8 cellular contexts compared by ENCODE assay signal in the genomic region with DNA sequence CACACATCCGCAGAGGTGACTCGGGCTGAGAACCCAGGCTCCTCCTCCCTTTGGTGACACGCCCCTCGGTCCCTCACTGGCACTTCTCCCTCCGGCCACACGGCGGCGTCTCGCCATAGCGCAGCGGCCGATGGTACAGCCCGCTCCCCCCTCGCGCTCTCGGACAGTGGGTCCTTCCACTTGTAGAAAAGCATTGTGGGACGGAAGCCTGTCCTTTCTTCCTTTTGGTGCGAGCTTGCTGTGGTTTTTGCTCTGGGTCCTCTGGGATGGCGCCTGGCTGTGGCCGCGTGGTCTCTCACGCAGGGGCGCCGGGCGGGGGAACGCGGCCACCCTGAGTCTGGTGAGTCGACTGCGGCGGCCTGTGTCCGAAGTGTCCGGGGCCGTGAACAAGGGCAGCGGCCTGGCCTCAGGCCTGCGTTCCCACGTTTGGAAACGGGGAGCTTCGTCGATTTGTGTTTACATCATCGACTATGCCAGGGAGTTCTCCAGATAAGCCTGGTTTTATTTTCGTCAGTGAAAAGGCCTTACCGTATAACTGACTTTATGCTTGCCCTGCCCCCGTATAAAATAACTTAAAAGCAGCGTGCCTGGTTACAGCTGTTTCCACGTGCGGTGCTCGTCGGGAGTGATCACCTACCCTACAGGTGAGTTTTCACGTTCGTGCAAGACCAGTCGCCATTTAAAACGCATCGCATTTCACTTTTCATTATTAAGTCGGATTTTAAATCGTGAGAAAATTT.
DNase-seq lines count a peak whose midpoint lies in the region; ATAC-seq, FAIRE-seq and TF ChIP-seq lines count a peak whose summit lies in the region.

No MANE protein-coding gene starts in this region.

- FAIRE-seq in H54 (lab: Jason Lieb, UNC): peak; percentile 52

- H3K4me1 ChIP-seq in RWPE2 (ENCODE audit: insufficient read depth, poor library complexity, severe bottlenecking) (peaks cover 11% of the 10 kb centered on the region), stomach (peaks cover 16 to 40% (median 25%) of the 10 kb centered on the region in 4 donors)

- peak; percentile 92 for TF ChIP-seq POLR2A in H54 (IDR thresholded peaks at IDR 0.05; ENCODE audit: low read depth, low read length)
- TF ChIP-seq POLR2A in stomach (IDR thresholded peaks at IDR 0.05): peak in 1 of 4 donors; percentile 79

- 0 to 1% (median 1%) methylated on average over 42 to 55 of the region's 55 CpGs for WGBS in stomach, 5 donors

- peak; percentile 75 for ATAC-seq in RWPE2 (ENCODE audit: low read depth)

- peaks cover 16% of the 10 kb centered on the region for H3K36me3 Mint-ChIP-seq in neural crest cell (ENCODE audit: low read depth)

- TF ChIP-seq EP300 in stomach (IDR thresholded peaks at IDR 0.05): no peak

- H3K27ac ChIP-seq in RWPE2 (ENCODE audit: poor library complexity, severe bottlenecking) (peak overlapping the region; percentile 55), stomach (peak overlapping the region; percentile 84 to 91 (median 88))

- peak overlapping the region; percentile 95 for H3K4me3 Mint-ChIP-seq in neural crest cell

- peaks cover 18% of the 10 kb centered on the region for H3K27me3 Mint-ChIP-seq in neural crest cell (ENCODE audit: low read depth)

- H3K4me3 ChIP-seq in LNCaP clone FGC (ENCODE audit: low read depth, low read length) (peak overlapping the region; percentile 100), RWPE2 (ENCODE audit: severe bottlenecking) (peak overlapping the region; percentile 77), fibroblast of the aortic adventitia (ENCODE audit: low read depth, low read length) (peak overlapping the region; percentile 86), stomach (peak overlapping the region; percentile 81 to 94 (median 82))

- intact Hi-C loops in stomach (cut with DNase I; ENCODE audit: low total_unique reads): no loop called here

- H3K27ac Mint-ChIP-seq in neural crest cell (ENCODE audit: unreplicated experiment): peak overlapping the region; percentile 97

- no peaks in the 10 kb centered on the region for H3K27me3 ChIP-seq in RWPE2 (ENCODE audit: insufficient read depth, poor library complexity, severe bottlenecking)
- no peaks in the 10 kb centered on the region for H3K27me3 ChIP-seq in stomach

- peaks cover 48% of the 10 kb centered on the region for H3K36me3 ChIP-seq in RWPE2 (ENCODE audit: low read depth)
- peaks cover 22 to 39% (median 36%) of the 10 kb centered on the region in 4 donors for H3K36me3 ChIP-seq in stomach

- H3K4me1 Mint-ChIP-seq in neural crest cell: peaks cover 26% of the 10 kb centered on the region

- TF ChIP-seq CTCF in LNCaP clone FGC (IDR thresholded peaks at IDR 0.05; ENCODE audit: control insufficient read depth, extremely low read depth, insufficient read depth) (peak; percentile 100), RWPE2 (IDR thresholded peaks at IDR 0.05; ENCODE audit: poor library complexity, severe bottlenecking) (peak; percentile 99), fibroblast of the aortic adventitia (IDR thresholded peaks at IDR 0.05; ENCODE audit: insufficient read depth, low read length) (peak; percentile 100), neural crest cell (conservative IDR thresholded peaks at IDR 0.05) (peak; percentile 97), stomach (IDR thresholded peaks at IDR 0.05) (peak in 5 of 7 experiments; percentile 86 to 98 (median 95))

- H3K9me3 Mint-ChIP-seq in neural crest cell: peaks cover 9% of the 10 kb centered on the region

- DNase-seq in GDM1 (lab: John Stamatoyannopoulos, UW) (peak; percentile 80), H54 (ENCODE audit: insufficient read length, low spot score) (peak; percentile 71), LNCaP clone FGC (ENCODE audit: low read depth) (peak; percentile 69), RWPE2 (ENCODE audit: low spot score) (peak; percentile 90), fibroblast of the aortic adventitia (ENCODE audit: low read depth) (peak; percentile 92), neural crest cell (ENCODE audit: low read depth, low spot score) (peak; percentile 93), stomach (peak; percentile 91)
- peak; percentile 86 for DNase-seq in activated effector memory CD4-positive, alpha-beta T cell treated with Interleukin-2 at 50 U/mL for 16 hours

- H3K9me3 ChIP-seq in RWPE2 (ENCODE audit: severe bottlenecking) (no peaks in the 10 kb centered on the region), stomach (no peaks in the 10 kb centered on the region)

Comparison
In these comparisons a context has a peak if more than half of its experiments do, and no peak if none do; other contexts are left out.
1. Peak in every context shown above with its lines: DNase-seq, ATAC-seq, H3K4me3 ChIP-seq and H3K27ac ChIP-seq.